ENCODE assay signal across 12 cellular contexts in genomic region chr13:75327132-75327505, GRCh38.
A peak's percentile ranks its signal among the peaks of the same experiment; 100 is the strongest.
DNase-seq lines count a peak whose midpoint lies in the region; ATAC-seq and FAIRE-seq lines count a peak whose summit lies in the region.
"Had no signal": no experiment of that assay in that cellular context is flagged by ENCODE, and none has a peak within 500 bp of the region (broad histone marks: within the 10 kb centered on the region; RNA-seq: fewer than 3 reads in every experiment).

No MANE protein-coding gene starts in this region.

- H3K9ac ChIP-seq in skeletal muscle tissue (ENCODE audit: low read depth in 1 of 3, low read length in 3 of 3), result no peak overlapping the region

- ATAC-seq in HG03097 (IDR thresholded peaks at IDR 0.05; ENCODE audit: low FRiP score, unreplicated experiment) (peak; percentile 5), HG03521 (IDR thresholded peaks at IDR 0.05; ENCODE audit: unreplicated experiment) (no peak)
- peak; percentile 28 for ATAC-seq in activated naive CD8-positive, alpha-beta T cell treated with anti-CD3 and anti-CD28 coated beads, Interleukin-2, amount 10 ng/mL, durations not matched to agents 7 days and 5 days (ENCODE audit: low read depth)

- no peaks in the 10 kb centered on the region for H3K9me3 Mint-ChIP-seq in activated CD4-positive, alpha-beta T cell treated with anti-CD3 and anti-CD28 coated beads, Interleukin-2, amount 10 ng/mL, durations not matched to agents 24 days and 14 days
- no peaks in the 10 kb centered on the region for H3K9me3 Mint-ChIP-seq in activated naive CD8-positive, alpha-beta T cell treated with anti-CD3 and anti-CD28 coated beads, Interleukin-2, amount 10 ng/mL, durations not matched to agents 7 days and 5 days

- H3K4me3 Mint-ChIP-seq in activated CD4-positive, alpha-beta T cell treated with anti-CD3 and anti-CD28 coated beads, Interleukin-2, amount 10 ng/mL, durations not matched to agents 24 days and 14 days, result peak overlapping the region; percentile 93
- H3K4me3 Mint-ChIP-seq in activated naive CD8-positive, alpha-beta T cell treated with anti-CD3 and anti-CD28 coated beads, Interleukin-2, amount 10 ng/mL, durations not matched to agents 7 days and 5 days, result peak overlapping the region; percentile 95

- H3K9me3 ChIP-seq in skeletal muscle tissue (ENCODE audit: control insufficient read depth in 3 of 3, low read length in 3 of 3), result no peaks in the 10 kb centered on the region
- H3K9me3 ChIP-seq: pancreas had no signal

- peaks cover 2 to 11% (median 4%) of the 10 kb centered on the region in 3 donors for H3K36me3 ChIP-seq in skeletal muscle tissue (ENCODE audit: control insufficient read depth in 3 of 3, insufficient read depth in 3 of 3, low read length in 3 of 3)

- POLR2A ChIA-PET in activated naive CD8-positive, alpha-beta T cell treated with anti-CD3 and anti-CD28 coated beads, Interleukin-2, amount 10 ng/mL, durations not matched to agents 7 days and 5 days (lab: Charles Lee), result interaction anchor here (0.7 to 2.1 kb wide), 11 partner anchors 9 to 1666 kb away, joined by 3 to 22 read pairs (median 5); partner anchors contain the start of gene TBC1D4

- no peak overlapping the region for H3K4me3 ChIP-seq in skeletal muscle tissue (ENCODE audit: low read length in 3 of 3)
- H3K4me3 ChIP-seq: pancreas had no signal

- H3K27me3 Mint-ChIP-seq in activated CD4-positive, alpha-beta T cell treated with anti-CD3 and anti-CD28 coated beads, Interleukin-2, amount 10 ng/mL, durations not matched to agents 24 days and 14 days, result no peaks in the 10 kb centered on the region
- H3K27me3 Mint-ChIP-seq in activated naive CD8-positive, alpha-beta T cell treated with anti-CD3 and anti-CD28 coated beads, Interleukin-2, amount 10 ng/mL, durations not matched to agents 7 days and 5 days, result no peaks in the 10 kb centered on the region

- H3K27me3 ChIP-seq in skeletal muscle tissue (ENCODE audit: control insufficient read depth in 3 of 3, insufficient read depth in 3 of 3, low read length in 3 of 3), result no peaks in the 10 kb centered on the region
- H3K27me3 ChIP-seq: pancreas had no signal

- peaks cover 16% of the 10 kb centered on the region for H3K36me3 Mint-ChIP-seq in activated CD4-positive, alpha-beta T cell treated with anti-CD3 and anti-CD28 coated beads, Interleukin-2, amount 10 ng/mL, durations not matched to agents 24 days and 14 days (ENCODE audit: low read depth)
- H3K36me3 Mint-ChIP-seq in activated naive CD8-positive, alpha-beta T cell treated with anti-CD3 and anti-CD28 coated beads, Interleukin-2, amount 10 ng/mL, durations not matched to agents 7 days and 5 days, result no peaks in the 10 kb centered on the region

- H3K27ac ChIP-seq in skeletal muscle tissue (ENCODE audit: low read depth, low read length), result peak overlapping the region; percentile 7

- no peak for FAIRE-seq in HTR-8/SVneo (lab: Jason Lieb, UNC)
- FAIRE-seq: A204.1, pancreas had no signal

- no peak for DNase-seq in activated CD4-positive, alpha-beta T cell treated with anti-CD3 and anti-CD28 coated beads, Interleukin-2, amount 10 ng/mL, durations not matched to agents 24 days and 14 days
- DNase-seq in activated CD4-positive, alpha-beta T cell treated with anti-CD3 and anti-CD28 coated beads, Interleukin-2, amount 50 U/mL, for 4 hours, result no peak
- no peak for DNase-seq in activated naive CD8-positive, alpha-beta T cell treated with anti-CD3 and anti-CD28 coated beads, Interleukin-2, amount 10 ng/mL, durations not matched to agents 7 days and 5 days
- DNase-seq in HTR-8/SVneo (ENCODE audit: insufficient read length, low spot score) (no peak), NCI-H446 (lab: John Stamatoyannopoulos, UW) (no peak)
- DNase-seq: NCI-H1092 treated with DMSO at 0.1 percent for 48 hours, NCI-H82, pancreas had no signal

- H3K4me1 Mint-ChIP-seq in activated CD4-positive, alpha-beta T cell treated with anti-CD3 and anti-CD28 coated beads, Interleukin-2, amount 10 ng/mL, durations not matched to agents 24 days and 14 days, result peaks cover 22% of the 10 kb centered on the region
- peaks cover 28% of the 10 kb centered on the region for H3K4me1 Mint-ChIP-seq in activated naive CD8-positive, alpha-beta T cell treated with anti-CD3 and anti-CD28 coated beads, Interleukin-2, amount 10 ng/mL, durations not matched to agents 7 days and 5 days

- H3K4me1 ChIP-seq in skeletal muscle tissue (ENCODE audit: control insufficient read depth in 3 of 3, insufficient read depth in 3 of 3, low read length in 3 of 3), result peaks cover 5 to 16% (median 10%) of the 10 kb centered on the region in 3 donors
- H3K4me1 ChIP-seq: pancreas had no signal

- H3K27ac Mint-ChIP-seq in activated CD4-positive, alpha-beta T cell treated with anti-CD3 and anti-CD28 coated beads, Interleukin-2, amount 10 ng/mL, durations not matched to agents 24 days and 14 days, result peak overlapping the region; percentile 98
- H3K27ac Mint-ChIP-seq in activated naive CD8-positive, alpha-beta T cell treated with anti-CD3 and anti-CD28 coated beads, Interleukin-2, amount 10 ng/mL, durations not matched to agents 7 days and 5 days, result peak overlapping the region; percentile 98

- intact Hi-C loops in activated CD4-positive, alpha-beta T cell treated with anti-CD3 and anti-CD28 coated beads, Interleukin-2, amount 10 ng/mL, durations not matched to agents 24 days and 14 days (cut with micrococcal nuclease), result loop anchor here (10.0 kb wide), 1 partner anchor 1082 kb away; no protein-coding TSS in a partner anchor
